ENCODE assay signal across 9 cellular contexts in the genomic region with DNA sequence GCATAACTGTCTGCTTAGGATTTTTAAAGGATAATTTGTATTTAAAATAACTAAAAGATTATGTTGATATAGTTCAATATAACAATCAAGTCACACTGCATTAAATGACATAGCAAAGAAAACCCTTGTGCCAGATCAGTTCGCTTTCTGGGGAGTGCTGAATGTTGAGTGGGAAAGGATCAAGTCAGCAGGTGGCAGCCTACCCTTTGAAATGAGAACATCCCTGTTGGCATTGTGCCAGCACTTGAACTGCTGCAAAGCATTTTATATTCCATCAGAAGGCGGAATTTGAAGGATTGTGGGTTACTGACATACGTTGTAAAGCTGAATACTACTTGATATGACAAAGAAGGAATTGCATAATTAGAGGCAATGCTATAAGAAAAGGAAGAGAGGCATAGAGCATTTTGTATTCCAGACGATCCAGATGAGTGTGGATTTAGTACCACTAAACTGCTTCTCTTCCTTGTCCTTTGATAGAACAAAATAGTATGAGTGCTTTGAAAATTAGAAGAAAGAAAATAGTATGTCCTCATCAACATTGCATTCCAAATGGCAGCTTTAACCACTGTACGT. TPM values are rescaled to one million over a fixed set of nuclear protein-coding genes. Genes with fewer than 3 reads are reported as not detected.
DNase-seq lines count a peak whose midpoint lies in the region; ATAC-seq and TF ChIP-seq lines count a peak whose summit lies in the region.
"Had no signal": no experiment of that assay in that cellular context is flagged by ENCODE, and none has a peak within 500 bp of the region (broad histone marks: within the 10 kb centered on the region; RNA-seq: fewer than 3 reads in every experiment).

No MANE protein-coding gene starts in this region.

- H3K27ac ChIP-seq in fibroblast of lung (ENCODE audit: insufficient read depth, low read length) (no peak overlapping the region), neural cell (ENCODE audit: low read length) (peak overlapping the region; percentile 67)
- H3K27ac ChIP-seq: BLaER1 had no signal

- H3K79me2 ChIP-seq in fibroblast of lung (ENCODE audit: control insufficient read depth, insufficient read depth, low read length) (no peaks in the 10 kb centered on the region), neural cell (replicated peaks; ENCODE audit: insufficient read depth, low read length) (no peaks in the 10 kb centered on the region)

- DNase-seq in NCI-H446 (lab: John Stamatoyannopoulos, UW) (peak; percentile 31 to 60), NCI-H446 treated with DMSO at 0.1 percent for 48 hours (lab: John Stamatoyannopoulos, UW) (no peak), NCI-H1694 (lab: John Stamatoyannopoulos, UW) (peak; percentile 64), UCSD-AML1 (lab: John Stamatoyannopoulos, UW; ENCODE audit: unreplicated experiment) (peak; percentile 20), fibroblast of lung (ENCODE audit: low read depth in 2 of 2) (peak; percentile 65 to 79)

- TF ChIP-seq CTCF in fibroblast of lung (conservative IDR thresholded peaks at IDR 0.05 in 1 of 2, IDR thresholded peaks at IDR 0.05 in 1 of 2; ENCODE audit: low read depth in 1 of 2, low read length in 2 of 2) (peak; percentile 47 to 61), neural cell (IDR thresholded peaks at IDR 0.05; ENCODE audit: poor library complexity, severe bottlenecking) (peak; percentile 88)

- H3K9ac ChIP-seq in fibroblast of lung (ENCODE audit: insufficient read depth, low read length) (no peak overlapping the region), neural cell (ENCODE audit: low read length) (peak overlapping the region; percentile 39)
- H3K9ac ChIP-seq: BLaER1 had no signal

- no peaks in the 10 kb centered on the region for H3K27me3 ChIP-seq in fibroblast of lung (ENCODE audit: control insufficient read depth, insufficient read depth, low read length)
- H3K27me3 ChIP-seq in neural cell (ENCODE audit: insufficient read depth, low read depth, low read length) = no peaks in the 10 kb centered on the region
- H3K27me3 ChIP-seq: BLaER1 had no signal

- H2AFZ ChIP-seq in fibroblast of lung (ENCODE audit: low read length) (no peak overlapping the region), neural cell (ENCODE audit: low read depth, low read length) (peak overlapping the region; percentile 1)

- H3K9me2 ChIP-seq in neural cell (ENCODE audit: insufficient read depth, low read length) = no peaks in the 10 kb centered on the region

- TF ChIP-seq RAD21 in neural cell (conservative IDR thresholded peaks at IDR 0.05) = peak; percentile 93

- H3K4me1 ChIP-seq in fibroblast of lung (ENCODE audit: control insufficient read depth, extremely low read depth, insufficient read depth, low read length) = peaks cover 4% of the 10 kb centered on the region
- H3K4me1 ChIP-seq: BLaER1 had no signal

- no peak for ATAC-seq in GM18519 (IDR thresholded peaks at IDR 0.05; ENCODE audit: low FRiP score, unreplicated experiment)
- no peak for ATAC-seq in HG03342 (IDR thresholded peaks at IDR 0.05; ENCODE audit: unreplicated experiment)

- no peaks in the 10 kb centered on the region for H3F3A ChIP-seq in neural cell (ENCODE audit: insufficient read depth, low read length, poor library complexity, severe bottlenecking)

- peak; percentile 49 for TF ChIP-seq EP300 in neural cell (conservative IDR thresholded peaks at IDR 0.05; ENCODE audit: poor library complexity, severe bottlenecking)

- H3K36me3 ChIP-seq in fibroblast of lung (ENCODE audit: control insufficient read depth, insufficient read depth, low read length) (no peaks in the 10 kb centered on the region), neural cell (ENCODE audit: insufficient read depth, low read length) (peaks cover 4% of the 10 kb centered on the region)

- H3K9me3 ChIP-seq in fibroblast of lung (ENCODE audit: control insufficient read depth, insufficient read depth, low read depth, low read length) = no peaks in the 10 kb centered on the region
- H3K9me3 ChIP-seq in neural cell (ENCODE audit: low read length) = no peaks in the 10 kb centered on the region
- H3K9me3 ChIP-seq: BLaER1 had no signal

- H4K20me1 ChIP-seq in fibroblast of lung (ENCODE audit: control insufficient read depth, extremely low read depth, insufficient read depth, low read length) (no peaks in the 10 kb centered on the region), neural cell (ENCODE audit: insufficient read depth) (no peaks in the 10 kb centered on the region)
- H4K20me1 ChIP-seq: BLaER1 had no signal

- H3K4me3 ChIP-seq in fibroblast of lung (replicated peaks in 1 of 4; ENCODE audit: control extremely low read depth in 1 of 4, insufficient read depth in 1 of 4, low read depth in 3 of 4, low read length in 4 of 4) (no peak overlapping the region), neural cell (ENCODE audit: low read length) (peak overlapping the region; percentile 22)
- H3K4me3 ChIP-seq: BLaER1 had no signal

- H3K4me2 ChIP-seq in fibroblast of lung (ENCODE audit: extremely low read depth, insufficient read depth, low read length) = no peak overlapping the region
- H3K4me2 ChIP-seq in neural cell (ENCODE audit: low read length) = no peak overlapping the region
- H3K4me2 ChIP-seq: BLaER1 had no signal

TF ChIP-seq in neural cell, 6 proteins besides CTCF, POLR2A, EP300 and RAD21:
- TF ChIP-seq TAF1 (IDR thresholded peaks at IDR 0.05; ENCODE audit: low read depth) (no peak), EZH2 (IDR thresholded peaks at IDR 0.05; ENCODE audit: borderline replicate concordance, insufficient read depth, low read length, poor library complexity, severe bottlenecking) (no peak), MXI1 (conservative IDR thresholded peaks at IDR 0.05; ENCODE audit: poor library complexity, severe bottlenecking) (peak; percentile 24), SMC3 (conservative IDR thresholded peaks at IDR 0.05; ENCODE audit: poor library complexity) (peak; percentile 94), POLR2AphosphoS5 (IDR thresholded peaks at IDR 0.05) (no peak)
- TF ChIP-seq, protein P1, sequence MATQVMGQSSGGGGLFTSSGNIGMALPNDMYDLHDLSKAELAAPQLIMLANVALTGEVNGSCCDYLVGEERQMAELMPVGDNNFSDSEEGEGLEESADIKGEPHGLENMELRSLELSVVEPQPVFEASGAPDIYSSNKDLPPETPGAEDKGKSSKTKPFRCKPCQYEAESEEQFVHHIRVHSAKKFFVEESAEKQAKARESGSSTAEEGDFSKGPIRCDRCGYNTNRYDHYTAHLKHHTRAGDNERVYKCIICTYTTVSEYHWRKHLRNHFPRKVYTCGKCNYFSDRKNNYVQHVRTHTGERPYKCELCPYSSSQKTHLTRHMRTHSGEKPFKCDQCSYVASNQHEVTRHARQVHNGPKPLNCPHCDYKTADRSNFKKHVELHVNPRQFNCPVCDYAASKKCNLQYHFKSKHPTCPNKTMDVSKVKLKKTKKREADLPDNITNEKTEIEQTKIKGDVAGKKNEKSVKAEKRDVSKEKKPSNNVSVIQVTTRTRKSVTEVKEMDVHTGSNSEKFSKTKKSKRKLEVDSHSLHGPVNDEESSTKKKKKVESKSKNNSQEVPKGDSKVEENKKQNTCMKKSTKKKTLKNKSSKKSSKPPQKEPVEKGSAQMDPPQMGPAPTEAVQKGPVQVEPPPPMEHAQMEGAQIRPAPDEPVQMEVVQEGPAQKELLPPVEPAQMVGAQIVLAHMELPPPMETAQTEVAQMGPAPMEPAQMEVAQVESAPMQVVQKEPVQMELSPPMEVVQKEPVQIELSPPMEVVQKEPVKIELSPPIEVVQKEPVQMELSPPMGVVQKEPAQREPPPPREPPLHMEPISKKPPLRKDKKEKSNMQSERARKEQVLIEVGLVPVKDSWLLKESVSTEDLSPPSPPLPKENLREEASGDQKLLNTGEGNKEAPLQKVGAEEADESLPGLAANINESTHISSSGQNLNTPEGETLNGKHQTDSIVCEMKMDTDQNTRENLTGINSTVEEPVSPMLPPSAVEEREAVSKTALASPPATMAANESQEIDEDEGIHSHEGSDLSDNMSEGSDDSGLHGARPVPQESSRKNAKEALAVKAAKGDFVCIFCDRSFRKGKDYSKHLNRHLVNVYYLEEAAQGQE (IDR thresholded peaks at IDR 0.05; ENCODE audit: borderline replicate concordance) = peak; percentile 66
TF ChIP-seq in neural cell: peak in this region for 3.

RNA-seq across cellular contexts. Expression of a gene that starts 26.6 kb away (rescaled TPM):
- 6.2 and 8.3 TPM in 2 replicates for total RNA-seq in fibroblast of lung
- polyA plus RNA-seq in fibroblast of lung (16.2 and 16.5 TPM in 2 replicates), neural cell (16.1 and 16.4 TPM in 2 replicates)
- 8.9 and 10.4 TPM in 2 replicates for polyA plus RNA-seq in fibroblast of lung (2012)
- polyA minus RNA-seq in fibroblast of lung (ENCODE audit: low replicate concordance) (3.6 and 6.6 TPM in 2 replicates), neural cell (17.8 and 27.1 TPM in 2 replicates)
